Comparison of ENCODE assay signal across 6 cellular contexts in the genomic region with DNA sequence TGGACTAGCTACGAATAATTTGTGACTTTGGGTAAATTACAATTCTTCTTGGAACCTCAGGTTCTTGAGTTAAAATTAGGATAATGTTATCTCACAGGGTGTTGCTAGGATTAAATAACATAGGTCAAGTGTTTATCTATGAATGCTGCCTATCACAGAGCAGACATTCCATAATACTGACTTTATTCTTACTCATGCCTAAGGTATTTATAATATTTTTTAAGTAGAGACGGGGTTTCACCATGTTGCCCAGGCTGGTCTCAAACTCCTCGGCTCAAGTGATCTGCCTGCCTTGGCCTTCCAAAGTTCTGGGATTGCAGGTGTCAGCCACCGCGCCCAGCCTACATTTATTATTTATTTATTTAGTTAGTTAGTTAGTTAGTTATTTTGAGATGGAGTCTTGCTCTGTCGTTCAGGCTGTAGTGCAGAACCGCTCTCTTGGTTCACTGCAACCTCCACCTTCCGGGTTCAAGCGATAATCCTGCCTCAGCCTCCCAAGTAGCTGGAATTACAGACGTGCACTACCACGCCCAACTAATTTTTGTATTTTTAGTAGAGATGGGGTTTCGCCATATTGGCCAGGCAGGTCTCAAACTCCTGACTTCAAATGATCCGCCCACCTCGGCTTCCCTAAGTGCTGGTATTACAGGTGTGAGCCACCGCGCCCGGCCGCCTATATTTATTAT. TPM values are rescaled to one million over a fixed set of nuclear protein-coding genes. Genes with fewer than 3 reads are reported as not detected.
DNase-seq lines count a peak whose midpoint lies in the region; ATAC-seq and TF ChIP-seq lines count a peak whose summit lies in the region.

No MANE protein-coding gene starts in this region.

- H3K9me3 ChIP-seq in thoracic aorta = no peaks in the 10 kb centered on the region

- H3K9me3 Mint-ChIP-seq in activated naive CD4-positive, alpha-beta T cell treated with anti-CD3 and anti-CD28 coated beads, Interleukin-2, amount 10 ng/mL, durations not matched to agents 7 days and 5 days = no peaks in the 10 kb centered on the region

- peak overlapping the region; percentile 90 for H3K4me3 Mint-ChIP-seq in activated naive CD4-positive, alpha-beta T cell treated with anti-CD3 and anti-CD28 coated beads, Interleukin-2, amount 10 ng/mL, durations not matched to agents 7 days and 5 days

- CTCF ChIA-PET in activated naive CD4-positive, alpha-beta T cell treated with anti-CD3 and anti-CD28 coated beads, Interleukin-2, amount 10 ng/mL, durations not matched to agents 7 days and 5 days (lab: Charles Lee) = interaction anchor here (1.4 kb wide), 1 partner anchor 56 kb away, joined by 4 read pairs; no protein-coding TSS in a partner anchor

- DNase-seq in activated naive CD4-positive, alpha-beta T cell treated with anti-CD3 and anti-CD28 coated beads, Interleukin-2, amount 10 ng/mL, durations not matched to agents 7 days and 5 days = no peak
- DNase-seq in activated naive CD4-positive, alpha-beta T cell treated with Interleukin-2 at 50 U/mL for 16 hours = no peak
- peak; percentile 70 for DNase-seq in fibroblast of peridontal ligament (ENCODE audit: extremely low read depth)
- no peak for DNase-seq in thoracic aorta (ENCODE audit: low spot score)
- no peak for DNase-seq in globus pallidus (ENCODE audit: low spot score)
- DNase-seq in stimulated activated CD4-positive, alpha-beta T cell treated with anti-CD3 and anti-CD28 coated beads, Interleukin-2, amount 100 ng/mL, for 24 hours = no peak

- H3K4me1 ChIP-seq in thoracic aorta (ENCODE audit: control insufficient read depth in 1 of 2, low read depth in 2 of 2) = peaks cover 39 to 43% of the 10 kb centered on the region in 2 donors

- H3K4me1 Mint-ChIP-seq in activated naive CD4-positive, alpha-beta T cell treated with anti-CD3 and anti-CD28 coated beads, Interleukin-2, amount 10 ng/mL, durations not matched to agents 7 days and 5 days = peaks cover 66% of the 10 kb centered on the region

- peaks cover 15% of the 10 kb centered on the region for H3K36me3 Mint-ChIP-seq in activated naive CD4-positive, alpha-beta T cell treated with anti-CD3 and anti-CD28 coated beads, Interleukin-2, amount 10 ng/mL, durations not matched to agents 7 days and 5 days

- no peak for TF ChIP-seq CTCF in thoracic aorta (IDR thresholded peaks at IDR 0.05)

- H3K27ac ChIP-seq in thoracic aorta = peak overlapping the region; percentile 91 to 96

- H3K27me3 Mint-ChIP-seq in activated naive CD4-positive, alpha-beta T cell treated with anti-CD3 and anti-CD28 coated beads, Interleukin-2, amount 10 ng/mL, durations not matched to agents 7 days and 5 days = no peaks in the 10 kb centered on the region

- peak; percentile 22 for ATAC-seq in thoracic aorta (ENCODE audit: insufficient number of reproducible peaks, low FRiP score, low read depth)

- H3K4me3 ChIP-seq in thoracic aorta = peak overlapping the region; percentile 98

- H3K27me3 ChIP-seq in thoracic aorta (replicated peaks; ENCODE audit: insufficient read depth) = no peaks in the 10 kb centered on the region

- H3K36me3 ChIP-seq in thoracic aorta = no peaks in the 10 kb centered on the region

- H3K27ac Mint-ChIP-seq in activated naive CD4-positive, alpha-beta T cell treated with anti-CD3 and anti-CD28 coated beads, Interleukin-2, amount 10 ng/mL, durations not matched to agents 7 days and 5 days = peak overlapping the region; percentile 95

RNA-seq across cellular contexts. Expression of a gene that starts 0.7 kb away (rescaled TPM):
- 10 to 100 TPM; 77.4 to 83.8 TPM for total RNA-seq in thoracic aorta

RNA-seq across cellular contexts. Expression of a gene that starts 3.8 kb away (rescaled TPM):
- 10 to 100 TPM; 68.8 to 73.7 TPM for total RNA-seq in thoracic aorta

RNA-seq across cellular contexts. Expression of a gene that starts 56.9 kb away (rescaled TPM):
- total RNA-seq in thoracic aorta = 10 to 100 TPM; 13.9 to 15.3 TPM

RNA-seq across cellular contexts. Expression of a gene that starts 57.0 kb away (rescaled TPM):
- 10 to 100 TPM; 34.8 to 49.3 TPM for total RNA-seq in thoracic aorta
